In genomic region chr5:39216621-39217020, GRCh38 we compare ENCODE assay signal across 19 cellular contexts. TPM values are rescaled to one million over a fixed set of nuclear protein-coding genes. Genes with fewer than 3 reads are reported as not detected.
DNase-seq lines count a peak whose midpoint lies in the region; ATAC-seq, FAIRE-seq and TF ChIP-seq lines count a peak whose summit lies in the region.
"Had no signal": no experiment of that assay in that cellular context is flagged by ENCODE, and none has a peak within 500 bp of the region (broad histone marks: within the 10 kb centered on the region; RNA-seq: fewer than 3 reads in every experiment).

No MANE protein-coding gene starts in this region.

- no peaks in the 10 kb centered on the region for H3K27me3 Mint-ChIP-seq in activated T-cell treated with anti-CD3 and anti-CD28 coated beads, Interleukin-2, amount 50 U/mL, for 24 hours
- no peaks in the 10 kb centered on the region for H3K27me3 Mint-ChIP-seq in activated naive CD8-positive, alpha-beta T cell treated with anti-CD3 and anti-CD28 coated beads, Interleukin-2, amount 50 U/mL, for 24 hours

- H3K27me3 ChIP-seq in Peyer's patch, result no peaks in the 10 kb centered on the region
- H3K27me3 ChIP-seq in HepG2 (ENCODE audit: control insufficient read depth in 1 of 2, insufficient read depth in 2 of 2, low read length in 2 of 2), result no peaks in the 10 kb centered on the region
- H3K27me3 ChIP-seq: gastrocnemius medialis, left lung had no signal

- BruUV-seq in HepG2 (replicated peaks; lab: Mats Ljungman, UMichigan), result no TSS peak

- CTCF ChIA-PET in HepG2 (lab: Yijun Ruan, JAX; ENCODE audit: low intra/inter-chr PET ratio, low total read pairs), result no interaction called here

- TF ChIP-seq POLR2A in Peyer's patch (IDR thresholded peaks at IDR 0.05) (no peak), HepG2 (IDR thresholded peaks at IDR 0.05; ENCODE audit: insufficient read depth in 1 of 2, low read depth in 2 of 2, low read length in 2 of 2) (no peak)

- peaks cover 3% of the 10 kb centered on the region for H3K36me3 Mint-ChIP-seq in activated T-cell treated with anti-CD3 and anti-CD28 coated beads, Interleukin-2, amount 50 U/mL, for 24 hours (ENCODE audit: low read depth)
- no peaks in the 10 kb centered on the region for H3K36me3 Mint-ChIP-seq in activated naive CD8-positive, alpha-beta T cell treated with anti-CD3 and anti-CD28 coated beads, Interleukin-2, amount 50 U/mL, for 24 hours (ENCODE audit: low read depth)

- no peaks in the 10 kb centered on the region for H4K20me1 ChIP-seq in HepG2 (ENCODE audit: insufficient read depth, low read length)

- in situ Hi-C loops in HepG2 (cut with HindIII; ENCODE audit: extremely low pct_ligation_motif_present, low pct_unique_long_range_greater_than_20kb), result loop anchor here (5.0 to 25.0 kb wide), 2 partner anchors 66 to 346 kb away; no protein-coding TSS in a partner anchor

- no peaks in the 10 kb centered on the region for H3K9me3 ChIP-seq in Peyer's patch
- H3K9me3 ChIP-seq in HepG2 (ENCODE audit: low read length), result no peaks in the 10 kb centered on the region
- H3K9me3 ChIP-seq: gastrocnemius medialis, left lung, thoracic aorta had no signal

- intact Hi-C loops in HepG2 (cut with micrococcal nuclease; ENCODE audit: unreplicated experiment), result loop anchor here (1.0 to 10.0 kb wide), 6 partner anchors 22 to 354 kb away; partner anchors contain the start of gene C9

- H3K4me3 Mint-ChIP-seq in activated T-cell treated with anti-CD3 and anti-CD28 coated beads, Interleukin-2, amount 50 U/mL, for 24 hours, result peak overlapping the region; percentile 76
- peak overlapping the region; percentile 79 for H3K4me3 Mint-ChIP-seq in activated naive CD8-positive, alpha-beta T cell treated with anti-CD3 and anti-CD28 coated beads, Interleukin-2, amount 50 U/mL, for 24 hours

- POLR2A ChIA-PET in HepG2 (lab: Yijun Ruan, JAX), result no interaction called here

- H3K9me3 Mint-ChIP-seq in activated T-cell treated with anti-CD3 and anti-CD28 coated beads, Interleukin-2, amount 50 U/mL, for 24 hours, result no peaks in the 10 kb centered on the region
- no peaks in the 10 kb centered on the region for H3K9me3 Mint-ChIP-seq in activated naive CD8-positive, alpha-beta T cell treated with anti-CD3 and anti-CD28 coated beads, Interleukin-2, amount 50 U/mL, for 24 hours

- TF ChIP-seq EP300 in HepG2 (IDR thresholded peaks at IDR 0.05; ENCODE audit: low read depth in 2 of 2, low read length in 2 of 2) (no peak), HepG2 (CRISPR knock-in tag; IDR thresholded peaks at IDR 0.05; ENCODE audit: borderline replicate concordance) (no peak)

- TF ChIP-seq RAD21 in HepG2 (CRISPR knock-in tag; IDR thresholded peaks at IDR 0.05), result no peak

- H3K27ac ChIP-seq in Peyer's patch (peak overlapping the region; percentile 27 to 65 (median 34)), substantia nigra (ENCODE audit: low read depth, low read length, poor library complexity, severe bottlenecking) (no peak overlapping the region), HepG2 (ENCODE audit: extremely low read length, insufficient read depth, low read length) (no peak overlapping the region)
- H3K27ac ChIP-seq: gastrocnemius medialis, thoracic aorta had no signal

- H3K4me1 Mint-ChIP-seq in activated T-cell treated with anti-CD3 and anti-CD28 coated beads, Interleukin-2, amount 50 U/mL, for 24 hours (ENCODE audit: low read depth), result peaks cover 88% of the 10 kb centered on the region
- peaks cover 85% of the 10 kb centered on the region for H3K4me1 Mint-ChIP-seq in activated naive CD8-positive, alpha-beta T cell treated with anti-CD3 and anti-CD28 coated beads, Interleukin-2, amount 50 U/mL, for 24 hours

- H3K27ac Mint-ChIP-seq in activated T-cell treated with anti-CD3 and anti-CD28 coated beads, Interleukin-2, amount 50 U/mL, for 24 hours, result peak overlapping the region; percentile 95
- peak overlapping the region; percentile 89 for H3K27ac Mint-ChIP-seq in activated naive CD8-positive, alpha-beta T cell treated with anti-CD3 and anti-CD28 coated beads, Interleukin-2, amount 50 U/mL, for 24 hours

- peak; percentile 18 for ATAC-seq in activated naive CD8-positive, alpha-beta T cell treated with anti-CD3 and anti-CD28 coated beads, Interleukin-2, amount 50 U/mL, for 24 hours
- peak; percentile 15 for ATAC-seq in stimulated activated naive CD8-positive, alpha-beta T cell treated with anti-CD3 and anti-CD28 coated beads, Interleukin-15, Interleukin-2, amounts not matched to agents 100 U/mL and 50 U/mL, for 24 hours
- ATAC-seq in HepG2, result no peak
- no peak for ATAC-seq in HG03439 (IDR thresholded peaks at IDR 0.05; ENCODE audit: unreplicated experiment)
- ATAC-seq: esophagus mucosa, gastrocnemius medialis, left lung had no signal

- no peak for TF ChIP-seq CTCF in Peyer's patch (IDR thresholded peaks at IDR 0.05)
- TF ChIP-seq CTCF in HepG2 (CRISPR knock-in tag; IDR thresholded peaks at IDR 0.05), result no peak

- no peak for FAIRE-seq in HepG2 (lab: Jason Lieb, UNC)
- FAIRE-seq: small intestine had no signal

- H3K9ac ChIP-seq in HepG2 (ENCODE audit: insufficient read depth, low read depth, low read length), result no peak overlapping the region

- H3K36me3 ChIP-seq in Peyer's patch, result no peaks in the 10 kb centered on the region
- H3K36me3 ChIP-seq in HepG2 (replicated peaks in 1 of 2; ENCODE audit: control insufficient read depth in 1 of 2, insufficient read depth in 2 of 2, low read length in 2 of 2), result no peaks in the 10 kb centered on the region
- H3K36me3 ChIP-seq: gastrocnemius medialis, left lung, thoracic aorta had no signal

- no peaks in the 10 kb centered on the region for H3K79me2 ChIP-seq in HepG2 (ENCODE audit: insufficient read depth, low read length)

- peak overlapping the region in 2 of 4 donors; percentile 18 to 23 for H3K4me3 ChIP-seq in Peyer's patch
- no peak overlapping the region for H3K4me3 ChIP-seq in HepG2 (replicated peaks in 1 of 3; ENCODE audit: insufficient read depth in 1 of 3, low read depth in 2 of 3, low read length in 3 of 3)
- H3K4me3 ChIP-seq: gastrocnemius medialis, thoracic aorta had no signal

- 43% methylated on average over 2 of the region's 2 CpGs for WGBS in HepG2 (ENCODE audit: low lambda C conversion rate)

- H3K4me1 ChIP-seq in Peyer's patch (no peaks in the 10 kb centered on the region), HepG2 (ENCODE audit: insufficient read depth, low read length) (peaks cover 17% of the 10 kb centered on the region)

- no peak for DNase-seq in activated T-cell treated with anti-CD3 and anti-CD28 coated beads, Interleukin-2, amount 50 U/mL, for 24 hours
- DNase-seq in activated T-cell treated with anti-CD3 and anti-CD28 coated beads, Interleukin-2, amount 50 U/mL, for 1 hour, result no peak
- DNase-seq in Peyer's patch, result no peak
- no peak for DNase-seq in activated naive CD8-positive, alpha-beta T cell treated with anti-CD3 and anti-CD28 coated beads, Interleukin-2, amount 50 U/mL, for 24 hours
- peak; percentile 34 for DNase-seq in stimulated activated naive CD8-positive, alpha-beta T cell treated with anti-CD3 and anti-CD28 coated beads, Interleukin-15, Interleukin-2, amounts not matched to agents 100 U/mL and 50 U/mL, for 24 hours
- DNase-seq in substantia nigra (lab: John Stamatoyannopoulos, UW), result no peak
- DNase-seq in HepG2 (ENCODE audit: low spot score), result no peak
- DNase-seq: gastrocnemius medialis; left lung; midbrain; NCI-H146; NCI-H2171 treated with DMSO at 0.1 percent for 48 hours; NCI-H748 treated with DMSO at 0.1 percent for 48 hours; SIG-M5; small intestine; stimulated activated CD4-positive, alpha-beta T cell treated with anti-CD3 and anti-CD28 coated beads, Interleukin-4, amount 100 ng/mL, for 4 hours had no signal

- H2AFZ ChIP-seq in HepG2 (ENCODE audit: low read length), result no peak overlapping the region

- H3K4me2 ChIP-seq in HepG2 (ENCODE audit: low read depth, low read length), result no peak overlapping the region

TF ChIP-seq in HepG2, 621 proteins besides CTCF, POLR2A, EP300 and RAD21 (continues in another document):
- TF ChIP-seq GLMP (CRISPR knock-in tag; IDR thresholded peaks at IDR 0.05; ENCODE audit: borderline replicate concordance) (no peak), ZBTB3 (CRISPR knock-in tag; IDR thresholded peaks at IDR 0.05; ENCODE audit: borderline replicate concordance, low read depth) (no peak)

RNA-seq across cellular contexts. Expression of gene FYB1, which starts 2.7 kb away (rescaled TPM):
- total RNA-seq in Peyer's patch, result 100 to 1,000 TPM in 1 of 4 donors, 10 to 100 TPM in 3; 12.1 to 184 (median 17.6) TPM
- total RNA-seq in HepG2 (2016; rRNA removed; fragmentation: Illumina TruSeq; extraction: Trizol), result not detected in 2 replicates
- not detected in 2 replicates for total RNA-seq in HepG2 (2016; cell fraction: cytosol; rRNA removed; fragmentation: Illumina TruSeq; extraction: Trizol; ENCODE audit: low read depth)
- not detected in 2 replicates for total RNA-seq in HepG2 (2016; cell fraction: insoluble cytoplasmic fraction; rRNA removed; fragmentation: Illumina TruSeq; extraction: Trizol)
- total RNA-seq in HepG2 (2016; cell fraction: membrane; rRNA removed; fragmentation: Illumina TruSeq; extraction: Trizol), result not detected in 2 replicates
- total RNA-seq in HepG2 (2016; cell fraction: nucleus; rRNA removed; fragmentation: Illumina TruSeq; extraction: Trizol), result not detected in 2 replicates
- 0.03 TPM in 1 of 2 replicates, not detected in the other for polyA plus RNA-seq in HepG2 (2011; rRNA removed)
- not detected in 2 replicates for polyA plus RNA-seq in HepG2 (2011; cell fraction: cytosol; rRNA removed)
- polyA plus RNA-seq in HepG2 (2011; cell fraction: nucleus; rRNA removed), result 0.03 and 0.12 TPM in 2 replicates
- polyA plus RNA-seq in HepG2 (2012), result 0.11 TPM in 1 of 2 replicates, not detected in the other
- not detected in 2 replicates for polyA plus RNA-seq in HepG2 (2016; cell fraction: cytosol; fragmentation: Illumina TruSeq; extraction: Trizol; ENCODE audit: low read depth)
- polyA plus RNA-seq in HepG2 (2016; cell fraction: insoluble cytoplasmic fraction; fragmentation: Illumina TruSeq; extraction: Trizol; ENCODE audit: low read depth), result not detected in 2 replicates
- not detected in 2 replicates for polyA plus RNA-seq in HepG2 (2016; cell fraction: membrane; fragmentation: Illumina TruSeq; extraction: Trizol; ENCODE audit: low read depth)
- not detected in 2 replicates for polyA plus RNA-seq in HepG2 (2016; cell fraction: nucleus; fragmentation: Illumina TruSeq; extraction: Trizol; ENCODE audit: insufficient read depth, low read depth)
- 0.28 TPM in 1 of 2 replicates, not detected in the other for polyA minus RNA-seq in HepG2 (2011; rRNA and poly(A)+ RNA removed; ENCODE audit: low replicate concordance)
- polyA minus RNA-seq in HepG2 (2011; cell fraction: cytosol; rRNA and poly(A)+ RNA removed), result not detected in 2 replicates
- polyA minus RNA-seq in HepG2 (2011; cell fraction: nucleus; rRNA and poly(A)+ RNA removed), result 0.12 and 0.26 TPM in 2 replicates

Comparison
In these comparisons a context has a peak if more than half of its experiments do, and no peak if none do; other contexts are left out.
1. H3K27ac ChIP-seq: peak in Peyer's patch (4 of 4); none in substantia nigra (single experiment) and HepG2 (single experiment).
2. ATAC-seq: peak in activated naive CD8-positive, alpha-beta T cell treated with anti-CD3 and anti-CD28 coated beads, Interleukin-2, amount 50 U/mL, for 24 hours (single experiment) and stimulated activated naive CD8-positive, alpha-beta T cell treated with anti-CD3 and anti-CD28 coated beads, Interleukin-15, Interleukin-2, amounts not matched to agents 100 U/mL and 50 U/mL, for 24 hours (single experiment); none in HepG2 (single experiment) and HG03439 (single experiment).
3. RNA of gene FYB1, which starts 2.7 kb away (total RNA-seq): 12.1 to 184 TPM in Peyer's patch; not detected in HepG2; every median in the first group is over 10 times any median in the second.